ENCODE assay signal across 1 cellular context in the genomic region with DNA sequence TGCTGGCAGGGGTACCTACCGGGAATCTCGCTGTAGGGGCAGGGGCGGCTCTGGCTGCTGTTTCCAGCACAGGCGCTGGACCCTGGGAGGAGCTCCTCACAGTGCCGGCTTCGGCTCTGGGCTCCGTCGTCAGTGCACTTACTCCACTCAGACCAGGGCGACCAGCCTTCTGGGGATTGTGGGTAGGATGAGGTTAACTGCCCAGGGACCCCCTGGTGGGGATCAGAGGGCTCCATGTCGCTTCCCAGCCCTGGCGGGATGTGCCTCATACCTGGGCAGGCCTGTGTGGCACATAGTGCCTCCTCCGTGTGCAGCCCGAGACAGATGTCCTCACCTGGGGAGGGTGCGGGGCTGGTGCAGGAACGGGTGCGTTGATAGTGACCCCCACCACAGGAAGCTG.
TF ChIP-seq lines count a peak whose summit lies in the region.

No MANE protein-coding gene starts in this region.

TF ChIP-seq in H1, 55 proteins besides CTCF, POLR2A, EP300 and RAD21:
- no peak for TF ChIP-seq HDAC2 (IDR thresholded peaks at IDR 0.05; ENCODE audit: borderline replicate concordance in 1 of 2, low read depth in 2 of 2, low read length in 2 of 2)
- TF ChIP-seq GTF2F1 (IDR thresholded peaks at IDR 0.05; ENCODE audit: borderline replicate concordance, low read depth, low read length) = no peak
- no peak for TF ChIP-seq BCL11A (IDR thresholded peaks at IDR 0.05; ENCODE audit: low read depth in 2 of 2, low read length in 2 of 2)
- TF ChIP-seq RBBP5 (IDR thresholded peaks at IDR 0.05; ENCODE audit: borderline replicate concordance, low read depth, low read length) = no peak
- TF ChIP-seq BACH1 (IDR thresholded peaks at IDR 0.05; ENCODE audit: low read length) = no peak
- no peak for TF ChIP-seq CHD1 (IDR thresholded peaks at IDR 0.05; ENCODE audit: low read depth, low read length)
- no peak for TF ChIP-seq CREB1 (IDR thresholded peaks at IDR 0.05)
- TF ChIP-seq SAP30 (IDR thresholded peaks at IDR 0.05; ENCODE audit: insufficient read depth, insufficient replicate concordance, low read length) = no peak
- no peak for TF ChIP-seq TCF12 (IDR thresholded peaks at IDR 0.05; ENCODE audit: low read depth, low read length)
- no peak for TF ChIP-seq HDAC6 (IDR thresholded peaks at IDR 0.05; ENCODE audit: low read depth, low read length)
- no peak for TF ChIP-seq SRF (IDR thresholded peaks at IDR 0.05; ENCODE audit: low read depth, low read length)
- TF ChIP-seq TBP (IDR thresholded peaks at IDR 0.05; ENCODE audit: low read depth, low read length) = no peak
- TF ChIP-seq EZH2 (IDR thresholded peaks at IDR 0.05; ENCODE audit: low read depth, low read length, severe bottlenecking) = no peak
- no peak for TF ChIP-seq TAF1 (IDR thresholded peaks at IDR 0.05; ENCODE audit: low read depth, low read length)
- no peak for TF ChIP-seq KDM4A (IDR thresholded peaks at IDR 0.05; ENCODE audit: low read depth, low read length, severe bottlenecking)
- no peak for TF ChIP-seq EGR1 (IDR thresholded peaks at IDR 0.05; ENCODE audit: borderline replicate concordance, low read depth, low read length)
- TF ChIP-seq JUND (IDR thresholded peaks at IDR 0.05; ENCODE audit: low read length) = no peak
- no peak for TF ChIP-seq SP2 (IDR thresholded peaks at IDR 0.05; ENCODE audit: low read length)
